Comparison of ENCODE assay signal across 13 cellular contexts in the genomic region with DNA sequence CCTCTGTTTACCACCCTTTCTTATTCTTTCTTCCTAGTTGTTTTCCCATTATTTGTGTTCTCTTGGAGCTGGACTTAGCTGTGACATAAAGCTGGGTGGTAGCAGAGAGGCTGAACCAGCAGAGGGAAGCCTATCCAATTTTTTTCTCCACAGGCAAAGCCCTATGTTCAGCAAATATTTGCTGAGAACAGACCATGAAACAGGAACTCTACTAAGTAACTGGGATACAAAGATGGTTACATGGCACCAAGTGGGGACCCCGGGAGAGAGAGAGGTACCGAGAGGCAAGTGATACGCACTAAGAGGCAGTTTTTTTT. TPM values are rescaled to one million over a fixed set of nuclear protein-coding genes. Genes with fewer than 3 reads are reported as not detected.
A peak's percentile ranks its signal among the peaks of the same experiment; 100 is the strongest.
DNase-seq lines count a peak whose midpoint lies in the region; ATAC-seq and TF ChIP-seq lines count a peak whose summit lies in the region.
"Had no signal": no experiment of that assay in that cellular context is flagged by ENCODE, and none has a peak within 500 bp of the region (broad histone marks: within the 10 kb centered on the region; RNA-seq: fewer than 3 reads in every experiment).

No MANE protein-coding gene starts in this region.

- no peak for TF ChIP-seq CTCF in left ventricle myocardium inferior (IDR thresholded peaks at IDR 0.05; ENCODE audit: borderline replicate concordance)
- TF ChIP-seq CTCF in foreskin fibroblast (IDR thresholded peaks at IDR 0.05; ENCODE audit: low read depth, low read length): peak; percentile 24
- TF ChIP-seq CTCF in tibial artery (IDR thresholded peaks at IDR 0.05): no peak

- H3K36me3 ChIP-seq in left ventricle myocardium inferior (no peaks in the 10 kb centered on the region), tibial artery (no peaks in the 10 kb centered on the region)

- H3K9me3 ChIP-seq in left ventricle myocardium inferior (replicated peaks) (no peaks in the 10 kb centered on the region), tibial artery (no peaks in the 10 kb centered on the region)

- ATAC-seq in Right ventricle myocardium inferior (peak; percentile 34), HG03097 (IDR thresholded peaks at IDR 0.05; ENCODE audit: low FRiP score, unreplicated experiment) (no peak)

- H3K27ac ChIP-seq in left ventricle myocardium inferior (replicated peaks) (no peak overlapping the region), tibial artery (peak overlapping the region; percentile 51 to 52)
- H3K27ac ChIP-seq: foreskin keratinocyte, RWPE1 had no signal

- H3K4me1 ChIP-seq in left ventricle myocardium inferior (peaks cover 5% of the 10 kb centered on the region), tibial artery (peaks cover 0 to 5% (median 1%) of the 10 kb centered on the region in 4 donors)
- H3K4me1 ChIP-seq: foreskin keratinocyte had no signal

- no peaks in the 10 kb centered on the region for H3K27me3 ChIP-seq in left ventricle myocardium inferior (ENCODE audit: low read depth)
- no peaks in the 10 kb centered on the region for H3K27me3 ChIP-seq in tibial artery
- H3K27me3 ChIP-seq: foreskin keratinocyte had no signal

- H3K4me3 ChIP-seq in left ventricle myocardium inferior: no peak overlapping the region
- H3K4me3 ChIP-seq in foreskin fibroblast (ENCODE audit: low read depth in 1 of 2, low read length in 2 of 2): peak overlapping the region in 1 of 2 donors; percentile 3
- H3K4me3 ChIP-seq in tibial artery: peak overlapping the region in 1 of 2 donors; percentile 19
- H3K4me3 ChIP-seq: lung had no signal

- DNase-seq in Right ventricle myocardium inferior (ENCODE audit: missing footprints) (no peak), left ventricle myocardium inferior (no peak), RPMI7951 (ENCODE audit: low read depth) (peak; percentile 20), foreskin fibroblast (peak in 1 of 2 donors; percentile 55), tibial artery (no peak), NCI-H1436 (lab: John Stamatoyannopoulos, UW) (no peak), NCI-H1417 (lab: John Stamatoyannopoulos, UW) (no peak)
- DNase-seq: cerebellar nuclear complex had no signal

- intact Hi-C loops in Right ventricle myocardium inferior (cut with DNase I): loop anchor here (1.0 to 2.0 kb wide), 2 partner anchors 73 to 135 kb away; partner anchors contain the start of gene HAX1
- intact Hi-C loops in left ventricle myocardium inferior (cut with micrococcal nuclease): no loop called here
- intact Hi-C loops in tibial artery (cut with DNase I; ENCODE audit: low total_unique reads): loop anchor here (5.0 kb wide), 1 partner anchor 73 kb away; the partner anchor contains the start of gene HAX1

RNA-seq across cellular contexts. Expression of gene CFAP141, which starts 6.6 kb away (rescaled TPM):
- not detected for total RNA-seq in Right ventricle myocardium inferior
- total RNA-seq in left ventricle myocardium inferior: not detected
- total RNA-seq in RPMI7951 (2014; rRNA removed; shearing (Covaris generic)): not detected in 2 replicates
- total RNA-seq: foreskin keratinocyte, pulmonary artery endothelial cell had no signal

RNA-seq across cellular contexts. Expression of gene TPM3, which starts 7.6 kb away (rescaled TPM):
- total RNA-seq in Right ventricle myocardium inferior (102 TPM), left ventricle myocardium inferior (161 TPM)
- 499 and 606 TPM in 2 replicates for total RNA-seq in RPMI7951 (2014; rRNA removed; shearing (Covaris generic))

RNA-seq across cellular contexts. Expression of gene UBAP2L, which starts 21.2 kb away (rescaled TPM):
- 90.2 TPM for total RNA-seq in Right ventricle myocardium inferior
- 101 TPM for total RNA-seq in left ventricle myocardium inferior
- total RNA-seq in RPMI7951 (2014; rRNA removed; shearing (Covaris generic)): 52.8 and 73.8 TPM in 2 replicates

RNA-seq across cellular contexts. Expression of gene NUP210L, which starts 44.6 kb away (rescaled TPM):
- total RNA-seq in Right ventricle myocardium inferior (0.30 TPM), left ventricle myocardium inferior (0.30 TPM)
- not detected in 2 replicates for total RNA-seq in RPMI7951 (2014; rRNA removed; shearing (Covaris generic))
- total RNA-seq: foreskin keratinocyte had no signal
